2 cellular contexts compared by ENCODE assay signal in genomic region chr14:92770454-92770853, GRCh38.
TF ChIP-seq lines count a peak whose summit lies in the region.

No MANE protein-coding gene starts in this region.

TF ChIP-seq in A549, 52 proteins besides CTCF, POLR2A, EP300 and RAD21:
- peak; percentile 8 for TF ChIP-seq MAFK (IDR thresholded peaks at IDR 0.05; ENCODE audit: partially characterized antibody)
- TF ChIP-seq, protein P1, sequence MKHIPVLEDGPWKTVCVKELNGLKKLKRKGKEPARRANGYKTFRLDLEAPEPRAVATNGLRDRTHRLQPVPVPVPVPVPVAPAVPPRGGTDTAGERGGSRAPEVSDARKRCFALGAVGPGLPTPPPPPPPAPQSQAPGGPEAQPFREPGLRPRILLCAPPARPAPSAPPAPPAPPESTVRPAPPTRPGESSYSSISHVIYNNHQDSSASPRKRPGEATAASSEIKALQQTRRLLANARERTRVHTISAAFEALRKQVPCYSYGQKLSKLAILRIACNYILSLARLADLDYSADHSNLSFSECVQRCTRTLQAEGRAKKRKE (CRISPR knock-in tag; IDR thresholded peaks at IDR 0.05; ENCODE audit: low read depth) = no peak

TF ChIP-seq in HepG2, 621 proteins besides CTCF, POLR2A, EP300 and RAD21:
- no peak for TF ChIP-seq ZSCAN20 (CRISPR knock-in tag; IDR thresholded peaks at IDR 0.05; ENCODE audit: borderline replicate concordance)
- TF ChIP-seq LCORL (IDR thresholded peaks at IDR 0.05) = no peak
- TF ChIP-seq LCORL (CRISPR knock-in tag; IDR thresholded peaks at IDR 0.05) = no peak
- TF ChIP-seq SALL2 (CRISPR knock-in tag; IDR thresholded peaks at IDR 0.05) = no peak
- TF ChIP-seq ZNF883 (CRISPR knock-in tag; IDR thresholded peaks at IDR 0.05; ENCODE audit: not compliant biosample characterization) = no peak
- no peak for TF ChIP-seq ADNP (CRISPR knock-in tag; IDR thresholded peaks at IDR 0.05)
- TF ChIP-seq ZNF737 (CRISPR knock-in tag; IDR thresholded peaks at IDR 0.05; ENCODE audit: borderline replicate concordance) = no peak
- TF ChIP-seq MAFK (conservative IDR thresholded peaks at IDR 0.05 in 1 of 2, IDR thresholded peaks at IDR 0.05 in 1 of 2; ENCODE audit: low read length in 2 of 2) = 0 out of 4 replicates have a peak, but pooled peaks have one; percentile 13 to 15
- no peak for TF ChIP-seq ZIK1 (CRISPR knock-in tag; IDR thresholded peaks at IDR 0.05; ENCODE audit: borderline replicate concordance, low read depth)
- no peak for TF ChIP-seq CHD2 (IDR thresholded peaks at IDR 0.05; ENCODE audit: low read depth, low read length)
